In genomic region chr12:22101749-22102243, GRCh38 we compare ENCODE assay signal across 9 cellular contexts. TPM values are rescaled to one million over a fixed set of nuclear protein-coding genes. Genes with fewer than 3 reads are reported as not detected.
DNase-seq lines count a peak whose midpoint lies in the region; ATAC-seq and TF ChIP-seq lines count a peak whose summit lies in the region.
"Had no signal": no experiment of that assay in that cellular context is flagged by ENCODE, and none has a peak within 500 bp of the region (broad histone marks: within the 10 kb centered on the region; RNA-seq: fewer than 3 reads in every experiment).

No MANE protein-coding gene starts in this region.

- TF ChIP-seq POLR2A in gastroesophageal sphincter (IDR thresholded peaks at IDR 0.05), result no peak
- no peak for TF ChIP-seq POLR2A in spleen (IDR thresholded peaks at IDR 0.05)

- no CpG with 5 or more reads among the region's 5 CpGs for WGBS in gastroesophageal sphincter (ENCODE audit: low coverage in 1 of 2), 2 donors
- 29 to 40% (median 34%) methylated on average over 3 to 5 of the region's 5 CpGs for WGBS in spleen, 5 donors

- H3K27me3 ChIP-seq in gastroesophageal sphincter (no peaks in the 10 kb centered on the region), spleen (replicated peaks in 1 of 7) (no peaks in the 10 kb centered on the region)
- H3K27me3 ChIP-seq: cardiac muscle cell had no signal

- H3K36me3 ChIP-seq in gastroesophageal sphincter, result no peaks in the 10 kb centered on the region
- no peaks in the 10 kb centered on the region for H3K36me3 ChIP-seq in spleen
- H3K36me3 ChIP-seq: cardiac muscle cell had no signal

- no peaks in the 10 kb centered on the region for H3K4me1 ChIP-seq in gastroesophageal sphincter
- peaks cover 0 to 14% (median 0%) of the 10 kb centered on the region in 6 donors for H3K4me1 ChIP-seq in spleen

- DNase-seq in AG20443 (ENCODE audit: low spot score) (peak; percentile 83), NCI-H226 (peak; percentile 60), GM20000 (ENCODE audit: low spot score) (no peak), NOMO-1 (lab: John Stamatoyannopoulos, UW; ENCODE audit: unreplicated experiment in 2 of 2) (no peak), spleen (no peak)
- DNase-seq in stimulated activated CD4-positive, alpha-beta T cell treated with anti-CD3 and anti-CD28 coated beads, Interleukin-4, amount 100 ng/mL, for 24 hours, result peak; percentile 20

- TF ChIP-seq EP300 in gastroesophageal sphincter (IDR thresholded peaks at IDR 0.05), result no peak

- H3K27ac ChIP-seq in gastroesophageal sphincter (no peak overlapping the region), spleen (no peak overlapping the region)
- H3K27ac ChIP-seq: cardiac muscle cell had no signal

- no peak for TF ChIP-seq CTCF in gastroesophageal sphincter (IDR thresholded peaks at IDR 0.05)
- TF ChIP-seq CTCF in GM20000 (IDR thresholded peaks at IDR 0.05; ENCODE audit: extremely low read depth, missing control alignments), result no peak
- no peak for TF ChIP-seq CTCF in spleen (IDR thresholded peaks at IDR 0.05 in 8 of 11, conservative IDR thresholded peaks at IDR 0.05 in 3 of 11)

- H3K9me3 ChIP-seq in gastroesophageal sphincter (no peaks in the 10 kb centered on the region), spleen (no peaks in the 10 kb centered on the region)

- H3K4me3 ChIP-seq in gastroesophageal sphincter, result no peak overlapping the region
- H3K4me3 ChIP-seq in spleen, result no peak overlapping the region
- H3K4me3 ChIP-seq: cardiac muscle cell had no signal

- intact Hi-C loops in spleen (cut with DNase I; ENCODE audit: low total_unique reads), result no loop called here

- ATAC-seq in GM19452 (IDR thresholded peaks at IDR 0.05; ENCODE audit: unreplicated experiment) (peak; percentile 23), gastroesophageal sphincter (peak; percentile 54)

RNA-seq across cellular contexts. Expression of gene CMAS, which starts 55.8 kb away (rescaled TPM):
- total RNA-seq in gastroesophageal sphincter, result 10 to 100 TPM; 25.8 to 60.2 (median 33.1) TPM
- total RNA-seq in spleen, result 10 to 100 TPM; 21.6 to 28.8 (median 26.4) TPM
- polyA plus RNA-seq in spleen, result 10 to 100 TPM; 18.7 to 30.7 (median 24.3) TPM

Comparison
In these comparisons a context has a peak if more than half of its experiments do, and no peak if none do; other contexts are left out.
1. DNase-seq: peak in AG20443 (single experiment), NCI-H226 (single experiment) and stimulated activated CD4-positive, alpha-beta T cell treated with anti-CD3 and anti-CD28 coated beads, Interleukin-4, amount 100 ng/mL, for 24 hours (single experiment); none in GM20000 (single experiment), NOMO-1 (0 of 2) and spleen (single experiment).